ENCODE assay signal across 9 cellular contexts in genomic region chr12:115752913-115753726, GRCh38.
A peak's percentile ranks its signal among the peaks of the same experiment; 100 is the strongest.
DNase-seq lines count a peak whose midpoint lies in the region; ATAC-seq and TF ChIP-seq lines count a peak whose summit lies in the region.
"Had no signal": no experiment of that assay in that cellular context is flagged by ENCODE, and none has a peak within 500 bp of the region (broad histone marks: within the 10 kb centered on the region; RNA-seq: fewer than 3 reads in every experiment).

No MANE protein-coding gene starts in this region.

- TF ChIP-seq CTCF in HFFc6 (IDR thresholded peaks at IDR 0.05) = peak; percentile 85
- peak; percentile 86 for TF ChIP-seq CTCF in choroid plexus epithelial cell (conservative IDR thresholded peaks at IDR 0.05; ENCODE audit: low read depth, low read length)

- ATAC-seq in left lobe of liver = peak; percentile 97
- no peak for ATAC-seq in HG02610 (IDR thresholded peaks at IDR 0.05; ENCODE audit: unreplicated experiment)

- peaks cover 81% of the 10 kb centered on the region for H3K4me1 Mint-ChIP-seq in HFFc6 (ENCODE audit: low read depth)

- H3K4me3 Mint-ChIP-seq in HFFc6 = peak overlapping the region; percentile 90

- no peaks in the 10 kb centered on the region for H3K27me3 Mint-ChIP-seq in HFFc6 (ENCODE audit: insufficient read depth)

- H3K36me3 Mint-ChIP-seq in HFFc6 (ENCODE audit: low read depth) = no peaks in the 10 kb centered on the region

- DNase-seq in D341Med (ENCODE audit: low spot score) (peak; percentile 45), HFFc6 (peak; percentile 87), NCI-H82 treated with DMSO at 0.1 percent for 48 hours (lab: John Stamatoyannopoulos, UW; ENCODE audit: unreplicated experiment) (peak; percentile 67), choroid plexus epithelial cell (ENCODE audit: low read depth) (peak; percentile 84), left lobe of liver (ENCODE audit: low spot score) (peak; percentile 49), ureter (ENCODE audit: low spot score) (peak; percentile 75), activated T-cell treated with anti-CD3 and anti-CD28 coated beads for 4 hours (no peak)

- H3K27ac Mint-ChIP-seq in HFFc6 = peak overlapping the region; percentile 98

- H3K4me3 ChIP-seq in choroid plexus epithelial cell (ENCODE audit: low read depth, low read length) = no peak overlapping the region
- H3K4me3 ChIP-seq: skin epidermis had no signal

- no peaks in the 10 kb centered on the region for H3K9me3 Mint-ChIP-seq in HFFc6
